17 cellular contexts compared by ENCODE assay signal in the genomic region with DNA sequence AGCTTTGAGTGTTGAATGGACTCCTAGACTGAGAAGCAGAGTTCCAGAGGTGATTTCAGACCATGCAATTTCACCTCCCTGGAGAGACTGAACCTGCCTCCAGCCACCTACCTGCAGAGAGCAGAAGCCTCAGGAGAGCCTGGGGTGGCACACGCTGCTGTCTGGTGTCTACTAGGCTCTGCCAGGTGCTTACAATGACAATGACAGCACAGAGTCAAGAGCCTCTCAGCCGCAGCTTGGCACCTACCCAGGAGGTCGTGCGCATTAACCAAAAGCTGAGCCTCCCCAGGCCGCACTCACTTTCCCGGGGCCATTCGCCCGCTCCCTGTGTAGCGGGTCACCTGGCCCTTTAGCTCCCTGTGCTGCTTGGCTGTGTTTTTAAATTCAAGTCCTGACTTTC.
DNase-seq lines count a peak whose midpoint lies in the region; FAIRE-seq and TF ChIP-seq lines count a peak whose summit lies in the region.
"Had no signal": no experiment of that assay in that cellular context is flagged by ENCODE, and none has a peak within 500 bp of the region (broad histone marks: within the 10 kb centered on the region; RNA-seq: fewer than 3 reads in every experiment).

No MANE protein-coding gene starts in this region.

- no peak overlapping the region for H2BK5ac ChIP-seq in neuronal stem cell (ENCODE audit: low read length)

- H3K4me3 ChIP-seq in neuronal stem cell (ENCODE audit: low read length in 2 of 2) (no peak overlapping the region), smooth muscle cell (no peak overlapping the region)
- H3K4me3 ChIP-seq: transverse colon had no signal

- no peak overlapping the region for H2AK5ac ChIP-seq in neuronal stem cell (ENCODE audit: low read depth, low read length)

- H3K18ac ChIP-seq in neuronal stem cell (ENCODE audit: low read length), result peak overlapping the region; percentile 73

- H2AFZ ChIP-seq in neuronal stem cell (ENCODE audit: low read length) (no peak overlapping the region), smooth muscle cell (ENCODE audit: low read depth) (no peak overlapping the region)

- H3K23ac ChIP-seq in neuronal stem cell (ENCODE audit: low read depth, low read length, poor library complexity), result no peak overlapping the region

- H2BK12ac ChIP-seq in neuronal stem cell (ENCODE audit: low read length), result no peak overlapping the region

- H3K9ac ChIP-seq in neuronal stem cell (ENCODE audit: low read depth, low read length, poor library complexity) (no peak overlapping the region), smooth muscle cell (ENCODE audit: low read depth) (no peak overlapping the region)

- H2BK15ac ChIP-seq in neuronal stem cell (ENCODE audit: low read length), result no peak overlapping the region

- H3K4me3 Mint-ChIP-seq in progenitor cell of endocrine pancreas (ENCODE audit: low read depth), result no peak overlapping the region
- H3K4me3 Mint-ChIP-seq: activated naive CD8-positive, alpha-beta T cell treated with anti-CD3 and anti-CD28 coated beads for 36 hours; activated T-helper 1 cell treated with anti-CD3 and anti-CD28 coated beads, Interleukin-12 subunit alpha, Interleukin-12 subunit beta, Interleukin-2, Interleukin-4 antibody, amounts not matched to agents 30 ng/mL and 10 ng/mL and 1 ng/mL, durations not matched to agents 14 hours and 24 hours and 36 hours; stimulated activated memory B cell treated with anti-CD40 and anti-IgM and Interleukin-4, amounts not matched to agents 10 μg/mL and 1 μg/mL and 100 μg/mL, for 72 hours had no signal

- H3K27ac Mint-ChIP-seq in progenitor cell of endocrine pancreas, result no peak overlapping the region
- H3K27ac Mint-ChIP-seq: activated naive CD8-positive, alpha-beta T cell treated with anti-CD3 and anti-CD28 coated beads for 36 hours; activated T-helper 1 cell treated with anti-CD3 and anti-CD28 coated beads, Interleukin-12 subunit alpha, Interleukin-12 subunit beta, Interleukin-2, Interleukin-4 antibody, amounts not matched to agents 30 ng/mL and 10 ng/mL and 1 ng/mL, durations not matched to agents 14 hours and 24 hours and 36 hours; stimulated activated memory B cell treated with anti-CD40 and anti-IgM and Interleukin-4, amounts not matched to agents 10 μg/mL and 1 μg/mL and 100 μg/mL, for 72 hours had no signal

- H3K36me3 ChIP-seq in neuronal stem cell (replicated peaks in 1 of 2; ENCODE audit: control insufficient read depth in 2 of 2, insufficient read depth in 2 of 2, low read length in 2 of 2) (peaks cover 2 to 3% of the 10 kb centered on the region in 2 donors), smooth muscle cell (ENCODE audit: low read depth) (no peaks in the 10 kb centered on the region)
- H3K36me3 ChIP-seq: transverse colon had no signal

- H3K79me1 ChIP-seq in neuronal stem cell (ENCODE audit: low read depth, low read length), result no peaks in the 10 kb centered on the region

- peak; percentile 83 for DNase-seq in DMS79 (lab: John Stamatoyannopoulos, UW)
- DNase-seq in NCI-H187 (lab: John Stamatoyannopoulos, UW), result peak; percentile 95 to 96
- peak; percentile 82 for DNase-seq in NCI-H69 (lab: John Stamatoyannopoulos, UW)
- no peak for DNase-seq in neuronal stem cell (ENCODE audit: low spot score)
- DNase-seq in activated T-cell treated with anti-CD3 and anti-CD28 coated beads, Interleukin-2, amount 50 U/mL, for 1 hour, result no peak
- no peak for DNase-seq in progenitor cell of endocrine pancreas (ENCODE audit: low spot score, unreplicated experiment)
- no peak for DNase-seq in GM19239 (ENCODE audit: insufficient read length, low spot score)
- DNase-seq in smooth muscle cell (lab: John Stamatoyannopoulos, UW; ENCODE audit: unreplicated experiment), result no peak
- DNase-seq: activated CD4-positive, CD25-positive, alpha-beta regulatory T cell; activated naive CD8-positive, alpha-beta T cell treated with anti-CD3 and anti-CD28 coated beads for 36 hours; effector memory CD4-positive, alpha-beta T cell; KBM-7; MV-4-11; NCI-H526; transverse colon had no signal

- H4K91ac ChIP-seq in neuronal stem cell (ENCODE audit: low read depth, low read length, poor library complexity), result no peak overlapping the region

- no peaks in the 10 kb centered on the region for H4K20me1 ChIP-seq in smooth muscle cell (ENCODE audit: low read depth)

- H3K79me2 ChIP-seq in smooth muscle cell (ENCODE audit: low read depth), result no peaks in the 10 kb centered on the region

- no peak overlapping the region for H3K4ac ChIP-seq in neuronal stem cell (ENCODE audit: low read length)

- H4K8ac ChIP-seq in neuronal stem cell (ENCODE audit: low read depth, low read length), result no peak overlapping the region

- H3K4me2 ChIP-seq in neuronal stem cell (ENCODE audit: insufficient read depth, low read length, poor library complexity, severe bottlenecking) (no peak overlapping the region), smooth muscle cell (no peak overlapping the region)

- H3K9me3 Mint-ChIP-seq in progenitor cell of endocrine pancreas (ENCODE audit: low read depth), result no peaks in the 10 kb centered on the region
- H3K9me3 Mint-ChIP-seq: activated naive CD8-positive, alpha-beta T cell treated with anti-CD3 and anti-CD28 coated beads for 36 hours; activated T-helper 1 cell treated with anti-CD3 and anti-CD28 coated beads, Interleukin-12 subunit alpha, Interleukin-12 subunit beta, Interleukin-2, Interleukin-4 antibody, amounts not matched to agents 30 ng/mL and 10 ng/mL and 1 ng/mL, durations not matched to agents 14 hours and 24 hours and 36 hours; stimulated activated memory B cell treated with anti-CD40 and anti-IgM and Interleukin-4, amounts not matched to agents 10 μg/mL and 1 μg/mL and 100 μg/mL, for 72 hours had no signal

- H3K27ac ChIP-seq in neuronal stem cell (replicated peaks; ENCODE audit: low read length) (no peak overlapping the region), smooth muscle cell (ENCODE audit: low read depth) (no peak overlapping the region)
- H3K27ac ChIP-seq: transverse colon had no signal

- H3K36me3 Mint-ChIP-seq in progenitor cell of endocrine pancreas (ENCODE audit: insufficient read depth), result peaks cover 1% of the 10 kb centered on the region
- H3K36me3 Mint-ChIP-seq: activated naive CD8-positive, alpha-beta T cell treated with anti-CD3 and anti-CD28 coated beads for 36 hours had no signal

- WGBS in neuronal stem cell (ENCODE audit: extremely low coverage in 2 of 2, insufficient read length in 2 of 2, insufficient replicate concordance in 1 of 2), 2 donors, result no CpG with 5 or more reads among the region's 9 CpGs
- WGBS in smooth muscle cell (ENCODE audit: low lambda C conversion rate), result 93% methylated on average over 9 of the region's 9 CpGs

- H3K4me1 ChIP-seq in neuronal stem cell (ENCODE audit: control insufficient read depth in 2 of 2, insufficient read depth in 1 of 2, low read depth in 1 of 2, low read length in 2 of 2), result peaks cover 7 to 9% of the 10 kb centered on the region in 2 donors
- H3K4me1 ChIP-seq in smooth muscle cell (ENCODE audit: low read depth), result no peaks in the 10 kb centered on the region

- H3K4me1 Mint-ChIP-seq in progenitor cell of endocrine pancreas (ENCODE audit: low read depth), result peaks cover 20% of the 10 kb centered on the region

- peaks cover 12% of the 10 kb centered on the region for H3K27me3 Mint-ChIP-seq in progenitor cell of endocrine pancreas
- H3K27me3 Mint-ChIP-seq: activated naive CD8-positive, alpha-beta T cell treated with anti-CD3 and anti-CD28 coated beads for 36 hours had no signal

- H3K9me3 ChIP-seq in neuronal stem cell (replicated peaks in 1 of 2; ENCODE audit: control insufficient read depth in 2 of 2, insufficient read depth in 1 of 2, low read depth in 1 of 2, low read length in 2 of 2), result no peaks in the 10 kb centered on the region
- H3K9me3 ChIP-seq in smooth muscle cell (replicated peaks; ENCODE audit: low read depth), result no peaks in the 10 kb centered on the region
- H3K9me3 ChIP-seq: transverse colon had no signal

- no peak overlapping the region for H3K14ac ChIP-seq in neuronal stem cell (ENCODE audit: low read length)

- H3F3A ChIP-seq in smooth muscle cell (ENCODE audit: low read depth), result no peaks in the 10 kb centered on the region

- no peaks in the 10 kb centered on the region for H3K27me3 ChIP-seq in neuronal stem cell (ENCODE audit: control insufficient read depth in 3 of 3, insufficient read depth in 3 of 3, low read depth in 1 of 3, low read length in 3 of 3)
- no peaks in the 10 kb centered on the region for H3K27me3 ChIP-seq in smooth muscle cell (ENCODE audit: low read depth)

- no peak overlapping the region for H2BK120ac ChIP-seq in neuronal stem cell (ENCODE audit: low read depth, low read length)

- TF ChIP-seq CTCF in progenitor cell of endocrine pancreas (IDR thresholded peaks at IDR 0.05; ENCODE audit: unreplicated experiment), result no peak
- no peak for TF ChIP-seq CTCF in smooth muscle cell (IDR thresholded peaks at IDR 0.05; ENCODE audit: borderline replicate concordance, insufficient read depth, poor library complexity, severe bottlenecking)

- FAIRE-seq in GM19239 (lab: Jason Lieb, UNC), result no peak

Comparison
In these comparisons a context has a peak if more than half of its experiments do, and no peak if none do; other contexts are left out.
1. DNase-seq: peak in DMS79 (single experiment), NCI-H187 (2 of 2) and NCI-H69 (single experiment); none in neuronal stem cell (single experiment), activated T-cell treated with anti-CD3 and anti-CD28 coated beads, Interleukin-2, amount 50 U/mL, for 1 hour (single experiment), progenitor cell of endocrine pancreas (single experiment), GM19239 (single experiment) and smooth muscle cell (single experiment).